ENCODE assay signal across 10 cellular contexts in genomic region chr16:89314858-89315257, GRCh38.
DNase-seq lines count a peak whose midpoint lies in the region; ATAC-seq and TF ChIP-seq lines count a peak whose summit lies in the region.
"Had no signal": no experiment of that assay in that cellular context is flagged by ENCODE, and none has a peak within 500 bp of the region (broad histone marks: within the 10 kb centered on the region; RNA-seq: fewer than 3 reads in every experiment).

No MANE protein-coding gene starts in this region.

- H3K79me2 ChIP-seq in SK-N-SH (ENCODE audit: insufficient read depth) = peaks cover 100% of the 10 kb centered on the region

- H3K9me2 ChIP-seq in SK-N-SH = no peaks in the 10 kb centered on the region

- peaks cover 31% of the 10 kb centered on the region for H3F3A ChIP-seq in SK-N-SH (replicated peaks; ENCODE audit: insufficient read depth)

- 91% methylated on average over 8 of the region's 8 CpGs for WGBS in SK-N-SH (ENCODE audit: low lambda C conversion rate)
- 77% methylated on average over 8 of the region's 8 CpGs for WGBS in prostate gland

- TF ChIP-seq CTCF in lower lobe of right lung (IDR thresholded peaks at IDR 0.05) (no peak), upper lobe of right lung (IDR thresholded peaks at IDR 0.05) (no peak), SK-N-SH (IDR thresholded peaks at IDR 0.05) (no peak), prostate gland (IDR thresholded peaks at IDR 0.05) (no peak)

- peak overlapping the region; percentile 58 for H3K27ac ChIP-seq in lower lobe of right lung
- peak overlapping the region; percentile 60 for H3K27ac ChIP-seq in upper lobe of right lung
- no peak overlapping the region for H3K27ac ChIP-seq in SK-N-SH (ENCODE audit: low read depth in 2 of 2, low read length in 1 of 2)
- no peak overlapping the region for H3K27ac ChIP-seq in prostate gland

- H3K9me3 Mint-ChIP-seq in activated T-helper 2 cell treated with anti-CD3 and anti-CD28 coated beads, Interferon-gamma antibody, Interleukin-2, Interleukin-4, amounts not matched to agents 10 μg/mL and 5 μg/mL and 100 μg/mL, durations not matched to agents 14 hours and 24 hours and 36 hours = no peaks in the 10 kb centered on the region

- peak overlapping the region; percentile 90 for H3K27ac Mint-ChIP-seq in activated T-helper 2 cell treated with anti-CD3 and anti-CD28 coated beads, Interferon-gamma antibody, Interleukin-2, Interleukin-4, amounts not matched to agents 10 μg/mL and 5 μg/mL and 100 μg/mL, durations not matched to agents 14 hours and 24 hours and 36 hours

- H3K9ac ChIP-seq in SK-N-SH = no peak overlapping the region

- H3K9me3 ChIP-seq in lower lobe of right lung (no peaks in the 10 kb centered on the region), upper lobe of right lung (no peaks in the 10 kb centered on the region), SK-N-SH (no peaks in the 10 kb centered on the region), prostate gland (no peaks in the 10 kb centered on the region)

- intact Hi-C loops in Right ventricle myocardium inferior (cut with DNase I) = no loop called here
- intact Hi-C loops in left cardiac atrium (cut with DNase I) = no loop called here
- intact Hi-C loops in activated T-helper 2 cell treated with anti-CD3 and anti-CD28 coated beads, Interferon-gamma antibody, Interleukin-2, Interleukin-4, amounts not matched to agents 10 μg/mL and 5 μg/mL and 100 μg/mL, durations not matched to agents 14 hours and 24 hours and 36 hours (cut with micrococcal nuclease) = loop anchor here (10.0 kb wide), 1 partner anchor 60 kb away; no protein-coding TSS in a partner anchor
- intact Hi-C loops in lower lobe of right lung (cut with DNase I) = no loop called here
- intact Hi-C loops in upper lobe of right lung (cut with DNase I) = no loop called here
- intact Hi-C loops in prostate gland (cut with DNase I) = no loop called here

- H3K36me3 ChIP-seq in lower lobe of right lung = peaks cover 45% of the 10 kb centered on the region
- H3K36me3 ChIP-seq in upper lobe of right lung = peaks cover 29% of the 10 kb centered on the region
- peaks cover 15 to 30% of the 10 kb centered on the region in 2 experiments for H3K36me3 ChIP-seq in SK-N-SH (replicated peaks in 1 of 2; ENCODE audit: control insufficient read depth in 1 of 2, insufficient read depth in 2 of 2, low read length in 1 of 2)
- no peaks in the 10 kb centered on the region for H3K36me3 ChIP-seq in prostate gland

- TF ChIP-seq EP300 in SK-N-SH (IDR thresholded peaks at IDR 0.05; ENCODE audit: borderline replicate concordance in 1 of 2, low read depth in 1 of 2, low read length in 1 of 2) = no peak

- H3K4me2 ChIP-seq in SK-N-SH = no peak overlapping the region

- ATAC-seq in Right ventricle myocardium inferior (no peak), left cardiac atrium (no peak), lower lobe of right lung (no peak), upper lobe of right lung (no peak), HG03135 (IDR thresholded peaks at IDR 0.05; ENCODE audit: unreplicated experiment) (no peak)

- no peak overlapping the region for H2AFZ ChIP-seq in SK-N-SH (ENCODE audit: low read depth)

- H3K4me3 Mint-ChIP-seq in activated T-helper 2 cell treated with anti-CD3 and anti-CD28 coated beads, Interferon-gamma antibody, Interleukin-2, Interleukin-4, amounts not matched to agents 10 μg/mL and 5 μg/mL and 100 μg/mL, durations not matched to agents 14 hours and 24 hours and 36 hours (ENCODE audit: low read depth) = peak overlapping the region; percentile 51

- H3K4me1 ChIP-seq in lower lobe of right lung (peaks cover 79% of the 10 kb centered on the region), upper lobe of right lung (peaks cover 62% of the 10 kb centered on the region), SK-N-SH (ENCODE audit: control insufficient read depth in 1 of 2, insufficient read depth in 2 of 2, low read depth in 1 of 2, low read length in 1 of 2) (peaks cover 41 to 45% of the 10 kb centered on the region in 2 experiments; a peak in 3 of 4 replicates), prostate gland (replicated peaks) (peaks cover 15% of the 10 kb centered on the region)

- POLR2A ChIA-PET in SK-N-SH (lab: Yijun Ruan, JAX) = no interaction called here

- H3K27me3 ChIP-seq in lower lobe of right lung (ENCODE audit: low read depth) (no peaks in the 10 kb centered on the region), upper lobe of right lung (no peaks in the 10 kb centered on the region), SK-N-SH (ENCODE audit: insufficient read depth) (no peaks in the 10 kb centered on the region), prostate gland (replicated peaks; ENCODE audit: insufficient read depth) (no peaks in the 10 kb centered on the region)

- H3K27me3 Mint-ChIP-seq in activated T-helper 2 cell treated with anti-CD3 and anti-CD28 coated beads, Interferon-gamma antibody, Interleukin-2, Interleukin-4, amounts not matched to agents 10 μg/mL and 5 μg/mL and 100 μg/mL, durations not matched to agents 14 hours and 24 hours and 36 hours (ENCODE audit: low read depth) = no peaks in the 10 kb centered on the region

- CTCF ChIA-PET in SK-N-SH (lab: Yijun Ruan, JAX) = interaction anchor here (0.7 kb wide), 1 partner anchor 17 kb away, joined by 3 read pairs; no protein-coding TSS in a partner anchor

- H3K4me3 ChIP-seq in lower lobe of right lung = no peak overlapping the region
- H3K4me3 ChIP-seq in upper lobe of right lung = no peak overlapping the region
- H3K4me3 ChIP-seq in SK-N-SH (ENCODE audit: low read depth in 2 of 2, low read length in 1 of 2) = no peak overlapping the region
- no peak overlapping the region for H3K4me3 ChIP-seq in prostate gland

- TF ChIP-seq POLR2A in prostate gland (IDR thresholded peaks at IDR 0.05) = no peak

- peaks cover 27% of the 10 kb centered on the region for H3K36me3 Mint-ChIP-seq in activated T-helper 2 cell treated with anti-CD3 and anti-CD28 coated beads, Interferon-gamma antibody, Interleukin-2, Interleukin-4, amounts not matched to agents 10 μg/mL and 5 μg/mL and 100 μg/mL, durations not matched to agents 14 hours and 24 hours and 36 hours (ENCODE audit: low read depth)

- H3K4me1 Mint-ChIP-seq in activated T-helper 2 cell treated with anti-CD3 and anti-CD28 coated beads, Interferon-gamma antibody, Interleukin-2, Interleukin-4, amounts not matched to agents 10 μg/mL and 5 μg/mL and 100 μg/mL, durations not matched to agents 14 hours and 24 hours and 36 hours (ENCODE audit: low read depth) = peaks cover 65% of the 10 kb centered on the region

- H4K20me1 ChIP-seq in SK-N-SH (ENCODE audit: insufficient read depth) = peaks cover 76% of the 10 kb centered on the region

- TF ChIP-seq RAD21 in SK-N-SH (IDR thresholded peaks at IDR 0.05; ENCODE audit: low read length) = no peak

- DNase-seq in Right ventricle myocardium inferior (ENCODE audit: missing footprints) (peak; percentile 51), left cardiac atrium (no peak), lower lobe of right lung (no peak), upper lobe of right lung (no peak), SK-N-SH (no peak), prostate gland (ENCODE audit: low spot score) (no peak)
- DNase-seq in activated T-helper 2 cell treated with anti-CD3 and anti-CD28 coated beads, Interferon-gamma antibody, Interleukin-2, Interleukin-4, amounts not matched to agents 10 μg/mL and 5 μg/mL and 100 μg/mL, durations not matched to agents 14 hours and 24 hours and 36 hours (ENCODE audit: low spot score) = no peak
- DNase-seq: NCI-H526 treated with DMSO at 0.1 percent for 48 hours, trophoblast cell had no signal

TF ChIP-seq in SK-N-SH, 30 proteins besides CTCF, POLR2A, EP300 and RAD21 (continues in another document):
- no peak for TF ChIP-seq REST (IDR thresholded peaks at IDR 0.05; ENCODE audit: low read depth, low read length)
- TF ChIP-seq FOXJ3 (CRISPR knock-in tag; IDR thresholded peaks at IDR 0.05) = no peak
- TF ChIP-seq ZBTB33 (IDR thresholded peaks at IDR 0.05; ENCODE audit: borderline replicate concordance, low read depth) = no peak

Comparison
In these comparisons a context has a peak if more than half of its experiments do, and no peak if none do; other contexts are left out.
1. H3K27ac ChIP-seq: peak in lower lobe of right lung (single experiment) and upper lobe of right lung (single experiment); none in SK-N-SH (0 of 2) and prostate gland (0 of 2).